11 cellular contexts compared by ENCODE assay signal in genomic region chr7:22419488-22419887, GRCh38.
"Had no signal": no experiment of that assay in that cellular context is flagged by ENCODE, and none has a peak within 500 bp of the region (broad histone marks: within the 10 kb centered on the region; RNA-seq: fewer than 3 reads in every experiment).

No MANE protein-coding gene starts in this region.

- DNase-seq: activated effector memory CD4-positive, alpha-beta T cell treated with Interleukin-2 at 50 U/mL for 16 hours; body of pancreas; central memory CD4-positive, alpha-beta T cell; effector CD4-positive, alpha-beta T cell; ovary; stimulated activated CD4-positive, alpha-beta T cell treated with anti-CD3 and anti-CD28 coated beads, Interleukin-4, amount 100 ng/mL, for 1 hour; stimulated activated CD8-positive, alpha-beta memory T cell treated with anti-CD3 and anti-CD28 coated beads, Interleukin-4, amount 100 ng/mL, for 48 hours; stimulated activated naive CD8-positive, alpha-beta T cell treated with anti-CD3 and anti-CD28 coated beads, Interleukin-15, Interleukin-2, amounts not matched to agents 100 U/mL and 50 U/mL, for 24 hours; upper lobe of left lung had no signal

- ATAC-seq: body of pancreas; stimulated activated naive CD8-positive, alpha-beta T cell treated with anti-CD3 and anti-CD28 coated beads, Interleukin-15, Interleukin-2, amounts not matched to agents 100 U/mL and 50 U/mL, for 24 hours had no signal

- H3K36me3 Mint-ChIP-seq: activated naive CD4-positive, alpha-beta T cell treated with anti-CD3 and anti-CD28 coated beads, Interleukin-2, amount 50 U/mL, for 24 hours had no signal

- H3K9me3 Mint-ChIP-seq: activated naive CD4-positive, alpha-beta T cell treated with anti-CD3 and anti-CD28 coated beads, Interleukin-2, amount 50 U/mL, for 24 hours; neural crest cell had no signal

- H3K4me3 Mint-ChIP-seq: activated naive CD4-positive, alpha-beta T cell treated with anti-CD3 and anti-CD28 coated beads, Interleukin-2, amount 50 U/mL, for 24 hours; neural crest cell had no signal

- H3K4me1 Mint-ChIP-seq: activated naive CD4-positive, alpha-beta T cell treated with anti-CD3 and anti-CD28 coated beads, Interleukin-2, amount 50 U/mL, for 24 hours; neural crest cell had no signal

- H3K27ac Mint-ChIP-seq: activated naive CD4-positive, alpha-beta T cell treated with anti-CD3 and anti-CD28 coated beads, Interleukin-2, amount 50 U/mL, for 24 hours had no signal
